7 cellular contexts compared by ENCODE assay signal in genomic region chr12:126290456-126290855, GRCh38.
"Had no signal": no experiment of that assay in that cellular context is flagged by ENCODE, and none has a peak within 500 bp of the region (broad histone marks: within the 10 kb centered on the region; RNA-seq: fewer than 3 reads in every experiment).

No MANE protein-coding gene starts in this region.

- H3K4me3 ChIP-seq: GM23248 had no signal

- FAIRE-seq: H54 had no signal

- H2AFZ ChIP-seq: GM23248 had no signal

- H3K9ac ChIP-seq: GM23248 had no signal

- H3K27ac ChIP-seq: GM23248, HL-60 had no signal

- DNase-seq: GM23248, GOT3, H9, HCEC 1CT, KG1 had no signal
